In genomic region chr10:127357265-127357664, GRCh38 we compare ENCODE assay signal across 19 cellular contexts.
"Had no signal": no experiment of that assay in that cellular context is flagged by ENCODE, and none has a peak within 500 bp of the region (broad histone marks: within the 10 kb centered on the region; RNA-seq: fewer than 3 reads in every experiment).

No MANE protein-coding gene starts in this region.

- H3K4me3 Mint-ChIP-seq: mesothelial cell of epicardium had no signal

- DNase-seq: dermis blood vessel endothelial cell; dorsolateral prefrontal cortex; effector CD4-positive, alpha-beta T cell; effector memory CD4-positive, alpha-beta T cell; foreskin keratinocyte; head of caudate nucleus; heart right ventricle; hippocampal formation; left colon; left ventricle myocardium inferior; lower lobe of right lung; mesenchymal stem cell; mucosa of descending colon had no signal

- H3K4me1 ChIP-seq: esophagus muscularis mucosa, foreskin keratinocyte, gastroesophageal sphincter, left ventricle myocardium inferior, lower lobe of right lung had no signal

- H3K9me3 ChIP-seq: esophagus muscularis mucosa, gastroesophageal sphincter, heart right ventricle, left ventricle myocardium inferior, lower lobe of right lung, mucosa of descending colon had no signal

- H3K27ac ChIP-seq: coronary artery, epithelial cell of prostate, esophagus muscularis mucosa, foreskin keratinocyte, gastroesophageal sphincter, heart right ventricle, left ventricle myocardium inferior, lower lobe of right lung had no signal

- H3K27ac Mint-ChIP-seq: mesothelial cell of epicardium had no signal

- H3K9me3 Mint-ChIP-seq: mesothelial cell of epicardium had no signal

- H3K27me3 ChIP-seq: dorsolateral prefrontal cortex, esophagus muscularis mucosa, foreskin keratinocyte, gastroesophageal sphincter, heart right ventricle had no signal

- ATAC-seq: foreskin keratinocyte, gastroesophageal sphincter, left colon, left lobe of liver, lower lobe of right lung, mucosa of descending colon had no signal

- H3K4me3 ChIP-seq: coronary artery, dorsolateral prefrontal cortex, esophagus muscularis mucosa, gastroesophageal sphincter, heart right ventricle, left ventricle myocardium inferior, lower lobe of right lung, mucosa of descending colon had no signal

- H3K4me1 Mint-ChIP-seq: mesothelial cell of epicardium had no signal
